8 cellular contexts compared by ENCODE assay signal in the genomic region with DNA sequence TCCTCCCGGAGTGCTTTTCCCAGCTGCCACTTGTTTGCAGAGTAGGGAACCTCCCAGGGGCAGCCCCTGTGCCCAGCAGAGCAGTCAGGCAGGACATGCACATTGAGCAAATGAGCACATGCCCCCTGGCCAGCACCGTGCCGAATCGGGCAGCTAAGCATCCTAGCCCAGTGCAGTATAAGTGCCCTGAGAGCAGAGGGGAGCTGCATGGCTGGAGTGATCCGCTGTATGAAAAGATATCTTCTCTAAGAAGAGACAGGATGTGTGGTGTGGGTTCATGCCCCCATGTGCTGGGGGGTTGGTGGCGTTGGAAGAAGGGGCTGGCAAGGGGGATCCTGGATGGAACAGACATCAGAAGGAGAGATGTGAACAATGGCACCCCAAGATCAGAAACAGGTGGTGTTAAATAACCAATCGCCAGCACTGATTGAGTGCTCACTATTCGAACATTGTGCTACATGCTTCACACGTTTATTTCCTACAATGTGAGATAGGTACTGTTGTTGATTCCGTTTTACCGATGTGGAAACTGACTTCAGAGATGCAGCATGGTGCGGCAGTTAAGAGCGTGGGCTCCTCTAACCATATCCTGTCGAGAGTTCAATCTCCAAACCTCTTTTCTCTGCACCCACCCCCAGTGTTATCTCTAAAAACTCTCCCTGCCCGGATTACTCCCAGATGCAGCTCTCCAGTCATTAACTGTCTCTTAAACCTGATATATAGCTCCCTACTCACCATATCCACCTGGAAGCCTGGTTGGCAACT. TPM values are rescaled to one million over a fixed set of nuclear protein-coding genes. Genes with fewer than 3 reads are reported as not detected.
DNase-seq lines count a peak whose midpoint lies in the region; ATAC-seq lines count a peak whose summit lies in the region.

No MANE protein-coding gene starts in this region.

- CTCF ChIA-PET in activated CD4-positive, alpha-beta T cell treated with anti-CD3 and anti-CD28 coated beads for 36 hours (lab: Charles Lee): interaction anchor here (0.6 kb wide), 2 partner anchors 38 to 84 kb away, joined by 3 read pairs; no protein-coding TSS in a partner anchor

- H3K4me3 Mint-ChIP-seq in activated CD4-positive, alpha-beta T cell treated with anti-CD3 and anti-CD28 coated beads for 36 hours: peak overlapping the region; percentile 86

- ATAC-seq in activated CD4-positive, alpha-beta T cell treated with anti-CD3 and anti-CD28 coated beads for 36 hours: peak; percentile 17
- ATAC-seq in GM21723 (IDR thresholded peaks at IDR 0.05; ENCODE audit: unreplicated experiment): no peak

- intact Hi-C loops in activated CD4-positive, alpha-beta T cell treated with anti-CD3 and anti-CD28 coated beads for 36 hours (cut with DNase I, micrococcal nuclease): loop anchor here (1.0 to 10.0 kb wide), 14 partner anchors 15 to 849 kb away; partner anchors contain the start of genes CDK2AP2 (in 1 of the 2), GRK2 (in 1 of the 2), PITPNM1 (in 1 of the 2) and POLD4 (in 1 of the 2)

- H3K36me3 Mint-ChIP-seq in activated CD4-positive, alpha-beta T cell treated with anti-CD3 and anti-CD28 coated beads for 36 hours (ENCODE audit: low read depth): peaks cover 52% of the 10 kb centered on the region

- peaks cover 60% of the 10 kb centered on the region for H3K4me1 Mint-ChIP-seq in activated CD4-positive, alpha-beta T cell treated with anti-CD3 and anti-CD28 coated beads for 36 hours

- POLR2A ChIA-PET in activated CD4-positive, alpha-beta T cell treated with anti-CD3 and anti-CD28 coated beads for 36 hours (lab: Charles Lee): interaction anchor here (0.6 to 1.5 kb wide), 3 partner anchors 16 to 1024 kb away, joined by 3 to 4 read pairs (median 3); partner anchors contain the start of gene TMEM134

- H3K27me3 Mint-ChIP-seq in activated CD4-positive, alpha-beta T cell treated with anti-CD3 and anti-CD28 coated beads for 36 hours: no peaks in the 10 kb centered on the region

- H3K27me3 ChIP-seq in layer of hippocampus (ENCODE audit: control insufficient read depth, insufficient read depth, low read length): no peaks in the 10 kb centered on the region

- DNase-seq in activated CD4-positive, alpha-beta T cell treated with anti-CD3 and anti-CD28 coated beads for 36 hours: peak; percentile 74
- DNase-seq in activated CD4-positive, alpha-beta T cell treated with anti-CD3 and anti-CD28 coated beads, Interleukin-2, amount 50 U/mL, for 1 hour: no peak
- peak; percentile 71 to 72 for DNase-seq in activated T-cell treated with anti-CD3 and anti-CD28 coated beads, Interleukin-2, amount 50 U/mL, for 48 hours
- DNase-seq in SW 1271 (lab: John Stamatoyannopoulos, UW): no peak
- no peak for DNase-seq in NCI-H2107 treated with DMSO at 0.1 percent for 48 hours (lab: John Stamatoyannopoulos, UW; ENCODE audit: unreplicated experiment)

- H3K27ac Mint-ChIP-seq in activated CD4-positive, alpha-beta T cell treated with anti-CD3 and anti-CD28 coated beads for 36 hours: peak overlapping the region; percentile 99

- peak overlapping the region; percentile 97 for H3K27ac ChIP-seq in layer of hippocampus (ENCODE audit: low read depth, low read length)
- H3K27ac ChIP-seq in temporal lobe (ENCODE audit: low read depth, low read length): peak overlapping the region; percentile 88

- H3K9me3 Mint-ChIP-seq in activated CD4-positive, alpha-beta T cell treated with anti-CD3 and anti-CD28 coated beads for 36 hours (ENCODE audit: low read depth): peaks cover 2% of the 10 kb centered on the region

RNA-seq across cellular contexts. Expression of gene AIP, which starts 1.3 kb away (rescaled TPM):
- 100 to 1,000 TPM; 142 to 144 TPM for total RNA-seq in activated CD4-positive, alpha-beta T cell treated with anti-CD3 and anti-CD28 coated beads for 36 hours
- 49.4 TPM for total RNA-seq in temporal lobe

RNA-seq across cellular contexts. Expression of gene TMEM134, which starts 15.0 kb away (rescaled TPM):
- 10 to 100 TPM; 69.9 to 74.7 TPM for total RNA-seq in activated CD4-positive, alpha-beta T cell treated with anti-CD3 and anti-CD28 coated beads for 36 hours
- total RNA-seq in temporal lobe: 9.8 TPM

RNA-seq across cellular contexts. Expression of gene PITPNM1, which starts 21.1 kb away (rescaled TPM):
- 100 to 1,000 TPM in 1 of 2 experiments, 10 to 100 TPM in 1; 94.5 to 100 TPM for total RNA-seq in activated CD4-positive, alpha-beta T cell treated with anti-CD3 and anti-CD28 coated beads for 36 hours
- total RNA-seq in temporal lobe: 35.7 TPM

RNA-seq across cellular contexts. Expression of gene CDK2AP2, which starts 23.9 kb away (rescaled TPM):
- 10 to 100 TPM; 64.1 to 68.7 TPM for total RNA-seq in activated CD4-positive, alpha-beta T cell treated with anti-CD3 and anti-CD28 coated beads for 36 hours
- total RNA-seq in temporal lobe: 5.7 TPM

RNA-seq across cellular contexts. Expression of gene CABP4, which starts 28.9 kb away (rescaled TPM):
- under 1 TPM; 0.37 to 0.46 TPM for total RNA-seq in activated CD4-positive, alpha-beta T cell treated with anti-CD3 and anti-CD28 coated beads for 36 hours
- not detected for total RNA-seq in temporal lobe

Comparison
In these comparisons a context has a peak if more than half of its experiments do, and no peak if none do; other contexts are left out.
1. DNase-seq: peak in activated CD4-positive, alpha-beta T cell treated with anti-CD3 and anti-CD28 coated beads for 36 hours (single experiment) and activated T-cell treated with anti-CD3 and anti-CD28 coated beads, Interleukin-2, amount 50 U/mL, for 48 hours (2 of 2); none in activated CD4-positive, alpha-beta T cell treated with anti-CD3 and anti-CD28 coated beads, Interleukin-2, amount 50 U/mL, for 1 hour (single experiment), SW 1271 (0 of 2) and NCI-H2107 treated with DMSO at 0.1 percent for 48 hours (single experiment).